ENCODE assay signal across 1 cellular context in the genomic region with DNA sequence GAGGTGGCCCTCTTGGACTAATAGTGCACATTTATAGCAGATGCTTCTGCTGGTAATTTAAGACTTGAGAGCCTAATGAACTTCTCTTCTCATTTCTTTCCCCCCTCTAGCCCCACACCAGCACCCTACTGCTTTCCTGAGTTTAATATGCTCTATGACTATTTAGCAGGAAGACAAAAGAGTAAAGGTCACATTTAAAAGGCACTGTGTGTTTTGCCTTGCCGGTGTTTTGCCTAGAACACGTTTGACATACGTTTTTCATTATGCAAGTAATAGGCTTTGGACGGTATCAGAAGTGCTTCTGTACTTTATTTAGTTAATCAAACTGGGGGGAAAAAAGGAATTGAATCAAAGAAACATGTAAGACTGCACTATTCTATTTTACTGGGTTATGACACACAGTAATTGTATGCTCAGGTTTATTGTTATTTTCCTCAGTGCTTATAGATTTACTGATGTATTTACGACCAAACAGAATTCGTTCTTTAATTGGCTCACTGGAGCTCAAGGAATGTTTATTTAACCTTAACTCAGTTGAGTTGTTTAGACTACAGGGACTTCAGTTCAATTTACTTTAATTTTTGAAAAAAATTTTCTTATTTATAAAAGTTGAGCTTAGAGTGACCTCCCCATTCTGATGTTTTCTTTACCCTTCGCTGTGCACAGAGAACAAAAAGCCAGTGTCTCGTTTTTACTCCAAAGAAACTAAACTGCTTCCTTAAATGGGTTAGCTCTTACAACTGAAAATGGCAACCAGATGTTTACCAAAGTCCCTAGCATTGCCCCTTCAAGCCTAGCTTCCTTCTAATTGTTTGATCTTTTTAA.
A peak's percentile ranks its signal among the peaks of the same experiment; 100 is the strongest.
TF ChIP-seq lines count a peak whose summit lies in the region.

No MANE protein-coding gene starts in this region.

TF ChIP-seq in HEK293, 187 proteins besides CTCF, POLR2A, EP300 and RAD21 (continued from another document):
- TF ChIP-seq, protein P1, sequence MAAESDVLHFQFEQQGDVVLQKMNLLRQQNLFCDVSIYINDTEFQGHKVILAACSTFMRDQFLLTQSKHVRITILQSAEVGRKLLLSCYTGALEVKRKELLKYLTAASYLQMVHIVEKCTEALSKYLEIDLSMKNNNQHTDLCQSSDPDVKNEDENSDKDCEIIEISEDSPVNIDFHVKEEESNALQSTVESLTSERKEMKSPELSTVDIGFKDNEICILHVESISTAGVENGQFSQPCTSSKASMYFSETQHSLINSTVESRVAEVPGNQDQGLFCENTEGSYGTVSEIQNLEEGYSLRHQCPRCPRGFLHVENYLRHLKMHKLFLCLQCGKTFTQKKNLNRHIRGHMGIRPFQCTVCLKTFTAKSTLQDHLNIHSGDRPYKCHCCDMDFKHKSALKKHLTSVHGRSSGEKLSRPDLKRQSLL (tag by site-specific recombination; IDR thresholded peaks at IDR 0.05) = peak; percentile 26; the same call in 1 of the 2 replicates
- TF ChIP-seq ZSCAN5A (tag by site-specific recombination; IDR thresholded peaks at IDR 0.05) (no peak), ZNF133 (tag by site-specific recombination; IDR thresholded peaks at IDR 0.05) (no peak), OSR2 (tag by site-specific recombination; IDR thresholded peaks at IDR 0.05) (peak; percentile 72), BCL6B (tag by site-specific recombination; IDR thresholded peaks at IDR 0.05) (no peak), HOXC10 (CRISPR knock-in tag; IDR thresholded peaks at IDR 0.05) (no peak), OVOL3 (tag by site-specific recombination; IDR thresholded peaks at IDR 0.05) (peak; percentile 60), ZNF555 (tag by site-specific recombination; conservative IDR thresholded peaks at IDR 0.05) (no peak), ZNF2 (tag by site-specific recombination; IDR thresholded peaks at IDR 0.05) (peak; percentile 15; the same call in 1 of the 2 replicates), ZSCAN30 (tag by site-specific recombination; IDR thresholded peaks at IDR 0.05) (peak; percentile 10; the same call in 1 of the 2 replicates), ZXDB (tag by site-specific recombination; IDR thresholded peaks at IDR 0.05) (0 out of 2 replicates have a peak, but pooled peaks have one; percentile 63), REPIN1 (tag by site-specific recombination; IDR thresholded peaks at IDR 0.05; ENCODE audit: low read depth) (no peak)
